In the genomic region with DNA sequence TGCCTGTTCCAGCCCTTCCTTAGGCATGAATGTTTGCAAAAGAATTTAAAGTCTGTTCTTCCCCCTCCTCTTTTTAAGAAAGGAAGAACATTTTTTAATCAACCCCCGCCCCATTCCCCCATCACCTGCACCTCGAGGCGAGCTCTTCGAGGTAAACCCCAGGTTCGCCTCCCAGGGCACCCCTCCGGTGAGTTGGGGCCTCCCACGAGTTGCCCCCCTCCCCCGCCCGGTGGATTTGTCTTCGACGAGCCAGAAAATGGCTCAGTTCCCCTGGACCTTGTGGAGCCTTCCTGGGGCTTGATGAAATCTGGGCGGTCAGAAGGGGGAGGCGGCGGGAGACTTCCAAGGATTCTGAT, we compare ENCODE assay signal across 11 cellular contexts. TPM values are rescaled to one million over a fixed set of nuclear protein-coding genes. Genes with fewer than 3 reads are reported as not detected.
DNase-seq lines count a peak whose midpoint lies in the region; ATAC-seq and TF ChIP-seq lines count a peak whose summit lies in the region.
"Had no signal": no experiment of that assay in that cellular context is flagged by ENCODE, and none has a peak within 500 bp of the region (broad histone marks: within the 10 kb centered on the region; RNA-seq: fewer than 3 reads in every experiment).

No MANE protein-coding gene starts in this region.

- H3K27ac ChIP-seq in HUES64 (ENCODE audit: low read depth, low read length) = peak overlapping the region; percentile 18; the same call in 1 of the 2 replicates
- H3K27ac ChIP-seq: HL-60 had no signal

- DNase-seq in Caco-2 = no peak
- no peak for DNase-seq in ACHN
- DNase-seq in UCSD-AML1 (lab: John Stamatoyannopoulos, UW; ENCODE audit: unreplicated experiment) = no peak
- DNase-seq in natural killer cell treated with Interleukin-12 subunit alpha and Interleukin-12 subunit beta and Interleukin-15 and Interleukin-18, amount 100 ng/mL, for 72 hours (ENCODE audit: low spot score) = no peak
- DNase-seq: dermis blood vessel endothelial cell; OCI-M1; stimulated activated CD4-positive, alpha-beta T cell treated with anti-CD3 and anti-CD28 coated beads, Interleukin-1b, Interleukin-23, amount 100 ng/mL, for 48 hours had no signal

- no peak for TF ChIP-seq CTCF in Caco-2 (IDR thresholded peaks at IDR 0.05; ENCODE audit: insufficient read depth in 1 of 2, low read depth in 1 of 2, low read length in 1 of 2, severe bottlenecking in 1 of 2, unreplicated experiment in 1 of 2)
- no peak for TF ChIP-seq CTCF in nephron (IDR thresholded peaks at IDR 0.05; ENCODE audit: unreplicated experiment in 3 of 3)

- POLR2A ChIA-PET in Caco-2 (lab: Charles Lee) = interaction anchor here (0.6 to 0.7 kb wide), 3 partner anchors 40 to 565 kb away, joined by 3 to 4 read pairs (median 4); no protein-coding TSS in a partner anchor

- H3K4me3 ChIP-seq in Caco-2 (ENCODE audit: low read depth, low read length) (peak overlapping the region; percentile 83), HUES64 (ENCODE audit: low read length) (peak overlapping the region; percentile 67)

- H3K36me3 ChIP-seq in Caco-2 (ENCODE audit: control insufficient read depth, insufficient read depth, low read length) (no peaks in the 10 kb centered on the region), HUES64 (ENCODE audit: insufficient read depth, low read length) (no peaks in the 10 kb centered on the region)

- peak overlapping the region; percentile 83 for H3K27ac Mint-ChIP-seq in Caco-2 (ENCODE audit: unreplicated experiment)
- no peak overlapping the region for H3K27ac Mint-ChIP-seq in dendritic cell treated with granulocyte-macrophage colony-stimulating factor and Interleukin-4, amounts not matched to agents 40 ng/mL and 50 ng/mL, for 4 days
- no peak overlapping the region for H3K27ac Mint-ChIP-seq in nephron
- no peak overlapping the region for H3K27ac Mint-ChIP-seq in natural killer cell treated with Interleukin-12 subunit alpha and Interleukin-12 subunit beta and Interleukin-15 and Interleukin-18, amount 100 ng/mL, for 72 hours

- WGBS in HUES64 = under 1% methylated on average over 12 of the region's 14 CpGs

- H3K9me3 Mint-ChIP-seq in Caco-2 (ENCODE audit: unreplicated experiment) (no peaks in the 10 kb centered on the region), nephron (no peaks in the 10 kb centered on the region)
- no peaks in the 10 kb centered on the region for H3K9me3 Mint-ChIP-seq in dendritic cell treated with granulocyte-macrophage colony-stimulating factor and Interleukin-4, amounts not matched to agents 40 ng/mL and 50 ng/mL, for 4 days
- H3K9me3 Mint-ChIP-seq in natural killer cell treated with Interleukin-12 subunit alpha and Interleukin-12 subunit beta and Interleukin-15 and Interleukin-18, amount 100 ng/mL, for 72 hours = no peaks in the 10 kb centered on the region

- CTCF ChIA-PET in Caco-2 (lab: Charles Lee) = interaction anchor here (0.6 to 0.7 kb wide), 2 partner anchors 51 to 80 kb away, joined by 3 read pairs; no protein-coding TSS in a partner anchor

- H3K4me3 Mint-ChIP-seq in Caco-2 (ENCODE audit: unreplicated experiment) (peak overlapping the region; percentile 85), nephron (peak overlapping the region; percentile 77 to 80 (median 79))
- H3K4me3 Mint-ChIP-seq in dendritic cell treated with granulocyte-macrophage colony-stimulating factor and Interleukin-4, amounts not matched to agents 40 ng/mL and 50 ng/mL, for 4 days = peak overlapping the region; percentile 11
- H3K4me3 Mint-ChIP-seq in natural killer cell treated with Interleukin-12 subunit alpha and Interleukin-12 subunit beta and Interleukin-15 and Interleukin-18, amount 100 ng/mL, for 72 hours = no peak overlapping the region

- H3K4me1 Mint-ChIP-seq in Caco-2 (ENCODE audit: low read depth, unreplicated experiment) (peaks cover 21% of the 10 kb centered on the region), nephron (peaks cover 5% of the 10 kb centered on the region)
- H3K4me1 Mint-ChIP-seq in dendritic cell treated with granulocyte-macrophage colony-stimulating factor and Interleukin-4, amounts not matched to agents 40 ng/mL and 50 ng/mL, for 4 days (ENCODE audit: low read depth) = peaks cover 42% of the 10 kb centered on the region
- H3K4me1 Mint-ChIP-seq in natural killer cell treated with Interleukin-12 subunit alpha and Interleukin-12 subunit beta and Interleukin-15 and Interleukin-18, amount 100 ng/mL, for 72 hours (ENCODE audit: low read depth in 2 of 2) = peaks cover 0 to 8% of the 10 kb centered on the region in 2 donors

- H3K9me3 ChIP-seq in Caco-2 (no peaks in the 10 kb centered on the region), HUES64 (ENCODE audit: insufficient read depth, low read depth, low read length) (no peaks in the 10 kb centered on the region)

- 0 out of 2 replicates have a peak overlapping the region, but pooled peaks have one; percentile 41 for H3K9ac ChIP-seq in HUES64 (ENCODE audit: low read depth, low read length)

- H3K27me3 ChIP-seq in Caco-2 (replicated peaks; ENCODE audit: control insufficient read depth, insufficient read depth, low read length) (no peaks in the 10 kb centered on the region), HUES64 (ENCODE audit: insufficient read depth, low read length) (peaks cover 77% of the 10 kb centered on the region)

- intact Hi-C loops in Caco-2 (cut with micrococcal nuclease; ENCODE audit: unreplicated experiment) = loop anchor here (2.0 to 10.0 kb wide), 3 partner anchors 25 to 217 kb away; no protein-coding TSS in a partner anchor
- intact Hi-C loops in dendritic cell treated with granulocyte-macrophage colony-stimulating factor and Interleukin-4, amounts not matched to agents 40 ng/mL and 50 ng/mL, for 4 days (cut with micrococcal nuclease) = no loop called here

- H3K27me3 Mint-ChIP-seq in Caco-2 (ENCODE audit: insufficient read depth, unreplicated experiment) (no peaks in the 10 kb centered on the region), nephron (ENCODE audit: low read depth) (peaks cover 94% of the 10 kb centered on the region)
- peaks cover 82% of the 10 kb centered on the region for H3K27me3 Mint-ChIP-seq in dendritic cell treated with granulocyte-macrophage colony-stimulating factor and Interleukin-4, amounts not matched to agents 40 ng/mL and 50 ng/mL, for 4 days
- H3K27me3 Mint-ChIP-seq in natural killer cell treated with Interleukin-12 subunit alpha and Interleukin-12 subunit beta and Interleukin-15 and Interleukin-18, amount 100 ng/mL, for 72 hours = peaks cover 39 to 55% of the 10 kb centered on the region in 2 donors

- ATAC-seq in natural killer cell treated with Interleukin-12 subunit alpha and Interleukin-12 subunit beta and Interleukin-15 and Interleukin-18, amount 100 ng/mL, for 72 hours = no peak

- H3K4me1 ChIP-seq in Caco-2 (peaks cover 24% of the 10 kb centered on the region), HUES64 (ENCODE audit: insufficient read depth, low read length) (peaks cover 18% of the 10 kb centered on the region; the same call in 1 of the 2 replicates)

- BruUV-seq in Caco-2 (replicated peaks; lab: Mats Ljungman, UMichigan) = no TSS peak

- in situ Hi-C loops in ACHN (cut with HindIII; ENCODE audit: low pct_ligation_motif_present, low pct_unique_long_range_greater_than_20kb, low sequenced_read_pairs) = no loop called here

- peaks cover 25% of the 10 kb centered on the region for H3K36me3 Mint-ChIP-seq in Caco-2 (ENCODE audit: insufficient read depth, unreplicated experiment)
- H3K36me3 Mint-ChIP-seq in dendritic cell treated with granulocyte-macrophage colony-stimulating factor and Interleukin-4, amounts not matched to agents 40 ng/mL and 50 ng/mL, for 4 days (ENCODE audit: low read depth) = no peaks in the 10 kb centered on the region
- H3K36me3 Mint-ChIP-seq in nephron (ENCODE audit: low read depth) = no peaks in the 10 kb centered on the region
- H3K36me3 Mint-ChIP-seq in natural killer cell treated with Interleukin-12 subunit alpha and Interleukin-12 subunit beta and Interleukin-15 and Interleukin-18, amount 100 ng/mL, for 72 hours = no peaks in the 10 kb centered on the region

RNA-seq across cellular contexts. Expression of gene OVOL2, which starts 0.3 kb away (rescaled TPM):
- total RNA-seq in Caco-2 (2022) = 8.8 and 11.5 TPM in 2 replicates
- 2.7 TPM for polyA plus RNA-seq in HUES64 (2013, experiment 1 of 2)
- 2.5 TPM for polyA plus RNA-seq in HUES64 (2013, experiment 2 of 2)
- not detected for total RNA-seq in natural killer cell treated with Interleukin-12 subunit alpha and Interleukin-12 subunit beta and Interleukin-15 and Interleukin-18, amount 100 ng/mL, for 72 hours
- total RNA-seq: dermis blood vessel endothelial cell had no signal
